8 cellular contexts compared by ENCODE assay signal in genomic region chr11:10540546-10540914, GRCh38. TPM values are rescaled to one million over a fixed set of nuclear protein-coding genes. Genes with fewer than 3 reads are reported as not detected.
DNase-seq lines count a peak whose midpoint lies in the region; ATAC-seq and TF ChIP-seq lines count a peak whose summit lies in the region.

No MANE protein-coding gene starts in this region.

- H3K27ac ChIP-seq in mucosa of rectum (ENCODE audit: low read depth in 2 of 2, low read length in 2 of 2) = peak overlapping the region; percentile 87 to 95
- H3K27ac ChIP-seq in vagina = peak overlapping the region; percentile 97

- intact Hi-C loops in vagina (cut with DNase I) = no loop called here

- H3K27me3 ChIP-seq in mucosa of rectum (ENCODE audit: control insufficient read depth in 2 of 2, insufficient read depth in 2 of 2, low read length in 2 of 2) (no peaks in the 10 kb centered on the region), vagina (no peaks in the 10 kb centered on the region)

- no peak for TF ChIP-seq POLR2A in vagina (IDR thresholded peaks at IDR 0.05)

- H3K4me3 ChIP-seq in AG04449 (ENCODE audit: low read depth, low read length) (peak overlapping the region; percentile 79), epithelial cell of esophagus (ENCODE audit: low read length) (peak overlapping the region; percentile 64), mucosa of rectum (ENCODE audit: low read length in 2 of 2) (peak overlapping the region; percentile 86 to 91), vagina (peak overlapping the region; percentile 60 to 97)

- no peak for TF ChIP-seq CTCF in AG04449 (IDR thresholded peaks at IDR 0.05; ENCODE audit: insufficient read depth, low read length, missing control alignments)
- TF ChIP-seq CTCF in epithelial cell of esophagus (IDR thresholded peaks at IDR 0.05; ENCODE audit: insufficient read depth, low read depth, low read length, missing control alignments) = no peak
- no peak for TF ChIP-seq CTCF in vagina (IDR thresholded peaks at IDR 0.05)

- H3K36me3 ChIP-seq in mucosa of rectum (ENCODE audit: control insufficient read depth in 2 of 2, insufficient read depth in 2 of 2, low read length in 2 of 2) (no peaks in the 10 kb centered on the region), vagina (no peaks in the 10 kb centered on the region)

- CTCF ChIA-PET in AG04449 (lab: Yijun Ruan, JAX) = interaction anchor here (0.6 to 5.3 kb wide), 56 partner anchors 8 to 212 kb away, joined by 3 to 57 read pairs (median 5); partner anchors contain the start of gene IRAG1

- DNase-seq in AG04449 (ENCODE audit: low read depth, low spot score) (no peak), RPMI8226 (peak; percentile 43), epithelial cell of esophagus (ENCODE audit: low read depth) (peak; percentile 52), vagina (ENCODE audit: extremely low spot score in 2 of 2) (no peak), epidermal melanocyte (ENCODE audit: insufficient read length, low spot score) (no peak)

- H3K9me3 ChIP-seq in mucosa of rectum (ENCODE audit: control insufficient read depth in 2 of 2, low read length in 2 of 2) = no peaks in the 10 kb centered on the region
- no peaks in the 10 kb centered on the region for H3K9me3 ChIP-seq in vagina

- peaks cover 7 to 13% of the 10 kb centered on the region in 2 donors for H3K4me1 ChIP-seq in mucosa of rectum (ENCODE audit: control insufficient read depth in 2 of 2, insufficient read depth in 2 of 2, low read length in 2 of 2)
- H3K4me1 ChIP-seq in vagina = peaks cover 18% of the 10 kb centered on the region

- peak overlapping the region; percentile 85 to 97 for H3K9ac ChIP-seq in mucosa of rectum (ENCODE audit: low read depth in 1 of 2, low read length in 2 of 2)

- POLR2A ChIA-PET in AG04449 (lab: Yijun Ruan, JAX) = interaction anchor here (0.9 to 1.4 kb wide), 4 partner anchors 9 to 236 kb away, joined by 3 to 5 read pairs (median 3); partner anchors contain the start of gene ADM

- peak; percentile 19 for ATAC-seq in GM18870 (IDR thresholded peaks at IDR 0.05; ENCODE audit: unreplicated experiment)
- peak; percentile 21 for ATAC-seq in HG03066 (IDR thresholded peaks at IDR 0.05; ENCODE audit: low read depth, unreplicated experiment)

RNA-seq across cellular contexts. Expression of gene RNF141, which starts 0.5 kb away (rescaled TPM):
- total RNA-seq in vagina = 19.2 TPM

RNA-seq across cellular contexts. Expression of gene LYVE1, which starts 27.9 kb away (rescaled TPM):
- total RNA-seq in vagina = 62.9 TPM

Comparison
In these comparisons a context has a peak if more than half of its experiments do, and no peak if none do; other contexts are left out.
1. DNase-seq: peak in RPMI8226 (single experiment) and epithelial cell of esophagus (single experiment); none in AG04449 (single experiment), vagina (0 of 2) and epidermal melanocyte (single experiment).
2. Peak in every context shown above with its lines, with median percentiles within 50 percentile points of each other: H3K4me3 ChIP-seq.